Comparison of ENCODE assay signal across 20 cellular contexts in the genomic region with DNA sequence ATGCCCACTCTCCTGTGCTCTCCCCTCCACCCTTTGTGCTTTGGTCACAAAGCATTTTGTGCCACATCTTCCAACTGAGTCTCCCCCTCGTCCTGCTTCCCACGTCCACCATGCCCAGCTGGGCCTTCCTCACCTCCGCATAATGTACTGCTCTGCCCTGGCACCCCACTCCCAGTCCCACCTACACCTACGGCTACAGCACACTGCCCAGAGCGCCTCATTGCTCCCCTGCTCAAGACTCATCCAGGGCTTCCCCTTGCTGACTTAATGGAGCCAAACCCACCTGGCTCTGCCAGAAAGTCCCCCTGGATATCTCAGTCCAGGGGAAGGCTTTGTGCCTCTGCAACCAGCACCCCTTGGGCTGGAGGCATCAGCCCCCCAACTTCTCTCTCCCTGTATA.
"Had no signal": no experiment of that assay in that cellular context is flagged by ENCODE, and none has a peak within 500 bp of the region (broad histone marks: within the 10 kb centered on the region; RNA-seq: fewer than 3 reads in every experiment).

No MANE protein-coding gene starts in this region.

- H3K4me3 Mint-ChIP-seq: activated naive CD4-positive, alpha-beta T cell treated with anti-CD3 and anti-CD28 coated beads for 36 hours; activated naive CD8-positive, alpha-beta T cell treated with anti-CD3 and anti-CD28 coated beads, Interleukin-2, amount 50 U/mL, for 24 hours; activated T-cell treated with anti-CD3 and anti-CD28 coated beads, Interleukin-2, amount 50 U/mL, for 72 hours; immature natural killer cell; stimulated activated memory B cell treated with anti-CD40 and anti-IgM and Interleukin-4, amounts not matched to agents 10 μg/mL and 1 μg/mL and 100 μg/mL, for 72 hours; WTC11 had no signal

- H2AFZ ChIP-seq: hepatocyte had no signal

- H3K4me3 ChIP-seq: hepatocyte, left ventricle myocardium inferior, mucosa of descending colon, ovary, SJSA1, stomach, transverse colon had no signal

- H3K36me3 ChIP-seq: left ventricle myocardium inferior, ovary, SJSA1, stomach, transverse colon had no signal

- H3K27ac Mint-ChIP-seq: activated naive CD4-positive, alpha-beta T cell treated with anti-CD3 and anti-CD28 coated beads for 36 hours; activated naive CD8-positive, alpha-beta T cell treated with anti-CD3 and anti-CD28 coated beads, Interleukin-2, amount 50 U/mL, for 24 hours; activated T-cell treated with anti-CD3 and anti-CD28 coated beads, Interleukin-2, amount 50 U/mL, for 72 hours; immature natural killer cell; stimulated activated memory B cell treated with anti-CD40 and anti-IgM and Interleukin-4, amounts not matched to agents 10 μg/mL and 1 μg/mL and 100 μg/mL, for 72 hours; WTC11 had no signal

- H3K9me3 Mint-ChIP-seq: activated naive CD4-positive, alpha-beta T cell treated with anti-CD3 and anti-CD28 coated beads for 36 hours; activated naive CD8-positive, alpha-beta T cell treated with anti-CD3 and anti-CD28 coated beads, Interleukin-2, amount 50 U/mL, for 24 hours; activated T-cell treated with anti-CD3 and anti-CD28 coated beads, Interleukin-2, amount 50 U/mL, for 72 hours; immature natural killer cell; stimulated activated memory B cell treated with anti-CD40 and anti-IgM and Interleukin-4, amounts not matched to agents 10 μg/mL and 1 μg/mL and 100 μg/mL, for 72 hours; WTC11 had no signal

- H3K4me2 ChIP-seq: hepatocyte had no signal

- H3K4me1 Mint-ChIP-seq: immature natural killer cell; stimulated activated memory B cell treated with anti-CD40 and anti-IgM and Interleukin-4, amounts not matched to agents 10 μg/mL and 1 μg/mL and 100 μg/mL, for 72 hours had no signal

- H3K9me3 ChIP-seq: left ventricle myocardium inferior, mucosa of descending colon, ovary, SJSA1, stomach, transverse colon had no signal

- ATAC-seq: activated naive CD8-positive, alpha-beta T cell treated with anti-CD3 and anti-CD28 coated beads, Interleukin-2, amount 50 U/mL, for 24 hours; activated T-cell treated with anti-CD3 and anti-CD28 coated beads, Interleukin-2, amount 50 U/mL, for 72 hours; mucosa of descending colon; right cardiac atrium; stimulated activated memory B cell treated with anti-CD40 and anti-IgM and Interleukin-4, amounts not matched to agents 10 μg/mL and 1 μg/mL and 100 μg/mL, for 72 hours; WTC11 had no signal

- H3K79me2 ChIP-seq: hepatocyte had no signal

- H3K36me3 Mint-ChIP-seq: immature natural killer cell; stimulated activated memory B cell treated with anti-CD40 and anti-IgM and Interleukin-4, amounts not matched to agents 10 μg/mL and 1 μg/mL and 100 μg/mL, for 72 hours; WTC11 had no signal

- DNase-seq: activated CD8-positive, alpha-beta memory T cell treated with anti-CD3 and anti-CD28 coated beads, Interleukin-2, amount 50 U/mL, for 48 hours; activated effector memory CD4-positive, alpha-beta T cell treated with Interleukin-2 at 50 U/mL for 16 hours; activated naive CD4-positive, alpha-beta T cell treated with anti-CD3 and anti-CD28 coated beads for 36 hours; activated naive CD8-positive, alpha-beta T cell treated with anti-CD3 and anti-CD28 coated beads, Interleukin-2, amount 50 U/mL, for 24 hours; activated T-cell treated with anti-CD3 and anti-CD28 coated beads, Interleukin-2, amount 50 U/mL, for 72 hours; cortex of kidney; immature natural killer cell; kidney glomerular epithelial cell; left ventricle myocardium inferior; mucosa of descending colon; ovary; stimulated activated CD4-positive, alpha-beta T cell treated with anti-CD3 and anti-CD28 coated beads, Interleukin-2, amount 100 ng/mL, for 24 hours; stomach; T-helper 9 cell; transverse colon had no signal

- H3K27ac ChIP-seq: left ventricle myocardium inferior, ovary, SJSA1, transverse colon had no signal

- H3K27me3 ChIP-seq: hepatocyte, ovary, SJSA1, stomach, transverse colon had no signal
